Comparison of ENCODE assay signal across 3 cellular contexts in genomic region chr2:148819019-148819418, GRCh38.
A peak's percentile ranks its signal among the peaks of the same experiment; 100 is the strongest.
TF ChIP-seq lines count a peak whose summit lies in the region.

No MANE protein-coding gene starts in this region.

TF ChIP-seq in liver, 16 proteins besides CTCF, POLR2A, EP300 and RAD21:
- TF ChIP-seq GABPA (IDR thresholded peaks at IDR 0.05 in 1 of 2, conservative IDR thresholded peaks at IDR 0.05 in 1 of 2) (no peak), ZBTB33 (IDR thresholded peaks at IDR 0.05) (no peak), FOXA1 (IDR thresholded peaks at IDR 0.05) (no peak), MAX (IDR thresholded peaks at IDR 0.05) (no peak), REST (IDR thresholded peaks at IDR 0.05) (no peak), HNF4A (conservative IDR thresholded peaks at IDR 0.05) (peak in 1 of 2 donors; percentile 47), HNF4G (IDR thresholded peaks at IDR 0.05) (no peak), FOXA2 (IDR thresholded peaks at IDR 0.05) (no peak), NR2F2 (IDR thresholded peaks at IDR 0.05) (no peak), SP1 (IDR thresholded peaks at IDR 0.05) (peak; percentile 30), YY1 (IDR thresholded peaks at IDR 0.05) (no peak), RXRA (IDR thresholded peaks at IDR 0.05) (peak; percentile 33 to 49), EGR1 (IDR thresholded peaks at IDR 0.05; ENCODE audit: low read depth in 2 of 2) (no peak), JUND (IDR thresholded peaks at IDR 0.05) (no peak), ATF3 (IDR thresholded peaks at IDR 0.05) (no peak), TAF1 (conservative IDR thresholded peaks at IDR 0.05) (no peak)

TF ChIP-seq in HepG2, 621 proteins besides CTCF, POLR2A, EP300 and RAD21:
- TF ChIP-seq LRRFIP1 (CRISPR knock-in tag; conservative IDR thresholded peaks at IDR 0.05), result no peak
- TF ChIP-seq KMT2B (CRISPR knock-in tag; IDR thresholded peaks at IDR 0.05), result no peak
- no peak for TF ChIP-seq CEBPG (CRISPR knock-in tag; IDR thresholded peaks at IDR 0.05)
- TF ChIP-seq NFKB2 (CRISPR knock-in tag; IDR thresholded peaks at IDR 0.05; ENCODE audit: borderline replicate concordance), result no peak
- TF ChIP-seq HMGA1 (CRISPR knock-in tag; conservative IDR thresholded peaks at IDR 0.05), result no peak

TF ChIP-seq in H1, 55 proteins besides CTCF, POLR2A, EP300 and RAD21:
- TF ChIP-seq MAX (IDR thresholded peaks at IDR 0.05) (no peak), TBP (IDR thresholded peaks at IDR 0.05; ENCODE audit: low read depth, low read length) (no peak), CBX8 (IDR thresholded peaks at IDR 0.05; ENCODE audit: borderline replicate concordance, low read depth, low read length) (no peak), RXRA (IDR thresholded peaks at IDR 0.05; ENCODE audit: insufficient read depth, low read depth, low read length) (no peak), POLR2AphosphoS5 (IDR thresholded peaks at IDR 0.05; ENCODE audit: low read depth, low read length) (no peak), CHD1 (IDR thresholded peaks at IDR 0.05; ENCODE audit: low read depth, low read length) (no peak), HDAC6 (IDR thresholded peaks at IDR 0.05; ENCODE audit: low read depth, low read length) (no peak), EGR1 (IDR thresholded peaks at IDR 0.05; ENCODE audit: borderline replicate concordance, low read depth, low read length) (no peak), ASH2L (IDR thresholded peaks at IDR 0.05; ENCODE audit: low read length) (no peak), SIN3A (conservative IDR thresholded peaks at IDR 0.05 in 1 of 2, IDR thresholded peaks at IDR 0.05 in 1 of 2; ENCODE audit: low read depth in 1 of 2, low read length in 2 of 2) (no peak), CEBPB (IDR thresholded peaks at IDR 0.05; ENCODE audit: low read depth, low read length) (no peak)
